In genomic region chr3:197111685-197112084, GRCh38 we compare ENCODE assay signal across 23 cellular contexts.
DNase-seq lines count a peak whose midpoint lies in the region; ATAC-seq, FAIRE-seq and TF ChIP-seq lines count a peak whose summit lies in the region.
"Had no signal": no experiment of that assay in that cellular context is flagged by ENCODE, and none has a peak within 500 bp of the region (broad histone marks: within the 10 kb centered on the region; RNA-seq: fewer than 3 reads in every experiment).

No MANE protein-coding gene starts in this region.

- ATAC-seq in sciatic nerve (no peak), GM19395 (IDR thresholded peaks at IDR 0.05; ENCODE audit: unreplicated experiment) (no peak), GM19455 (IDR thresholded peaks at IDR 0.05; ENCODE audit: unreplicated experiment) (no peak)
- ATAC-seq: A549, HCT116 had no signal

- peaks cover 12% of the 10 kb centered on the region for H3K4me1 Mint-ChIP-seq in glutamatergic neuron (ENCODE audit: low read depth, unreplicated experiment)
- H3K4me1 Mint-ChIP-seq: CD14-positive monocyte; CD8-positive, alpha-beta memory T cell had no signal

- H3K4me3 Mint-ChIP-seq in glutamatergic neuron (ENCODE audit: unreplicated experiment) = no peak overlapping the region
- H3K4me3 Mint-ChIP-seq: CD14-positive monocyte; CD4-positive, alpha-beta T cell; CD8-positive, alpha-beta memory T cell had no signal

- H3K27me3 Mint-ChIP-seq in glutamatergic neuron (ENCODE audit: unreplicated experiment) = no peaks in the 10 kb centered on the region
- H3K27me3 Mint-ChIP-seq: CD4-positive, alpha-beta T cell; CD8-positive, alpha-beta memory T cell had no signal

- FAIRE-seq in D721Med (lab: Jason Lieb, UNC) (peak; percentile 80), GM18507 (lab: Jason Lieb, UNC) (peak; percentile 15)
- FAIRE-seq: A549, GM12891, GM19239 had no signal

- peaks cover 7% of the 10 kb centered on the region for H3K9me3 Mint-ChIP-seq in glutamatergic neuron (ENCODE audit: unreplicated experiment)
- H3K9me3 Mint-ChIP-seq: CD4-positive, alpha-beta T cell; CD8-positive, alpha-beta memory T cell had no signal

- peak overlapping the region; percentile 54 for H3K27ac Mint-ChIP-seq in glutamatergic neuron (ENCODE audit: unreplicated experiment)
- H3K27ac Mint-ChIP-seq: CD14-positive monocyte; CD4-positive, alpha-beta T cell; CD8-positive, alpha-beta memory T cell had no signal

- intact Hi-C loops in sciatic nerve (cut with DNase I) = no loop called here

- TF ChIP-seq CTCF in D721Med (IDR thresholded peaks at IDR 0.05; ENCODE audit: insufficient read depth, missing control alignments) = no peak
- no peak for TF ChIP-seq CTCF in glutamatergic neuron (IDR thresholded peaks at IDR 0.05; ENCODE audit: partially characterized antibody, unreplicated experiment)

- no peak for DNase-seq in D721Med (ENCODE audit: insufficient read length, low spot score)
- no peak for DNase-seq in GM18507 (ENCODE audit: extremely low spot score, insufficient read length, low read depth)
- peak; percentile 77 for DNase-seq in amniotic epithelial cell (ENCODE audit: low read depth)
- DNase-seq in glutamatergic neuron = no peak
- DNase-seq in sciatic nerve (ENCODE audit: low spot score) = no peak
- DNase-seq: 8988T; ACHN; AML-193; BE2C; CD4-positive, alpha-beta T cell; CD8-positive, alpha-beta memory T cell; DMS53; DMS79 treated with DMSO at 0.1 percent for 48 hours; GF-D8; GOT3; H7 had no signal

- H3K36me3 Mint-ChIP-seq in glutamatergic neuron (ENCODE audit: unreplicated experiment) = peaks cover 7% of the 10 kb centered on the region
